Comparison of ENCODE assay signal across 25 cellular contexts in genomic region chr2:77813614-77814013, GRCh38.
A peak's percentile ranks its signal among the peaks of the same experiment; 100 is the strongest.
DNase-seq lines count a peak whose midpoint lies in the region; ATAC-seq, FAIRE-seq and TF ChIP-seq lines count a peak whose summit lies in the region.
"Had no signal": no experiment of that assay in that cellular context is flagged by ENCODE, and none has a peak within 500 bp of the region (broad histone marks: within the 10 kb centered on the region; RNA-seq: fewer than 3 reads in every experiment).

No MANE protein-coding gene starts in this region.

- no peaks in the 10 kb centered on the region for H3K36me3 ChIP-seq in Caco-2 (ENCODE audit: control insufficient read depth, insufficient read depth, low read length)
- no peaks in the 10 kb centered on the region for H3K36me3 ChIP-seq in naive thymus-derived CD4-positive, alpha-beta T cell (ENCODE audit: control insufficient read depth in 2 of 3, insufficient read depth in 3 of 3, low read length in 3 of 3)
- H3K36me3 ChIP-seq: MG63, SJSA1 had no signal

- H3K4me1 ChIP-seq in Caco-2 = peaks cover 14% of the 10 kb centered on the region
- no peaks in the 10 kb centered on the region for H3K4me1 ChIP-seq in naive thymus-derived CD4-positive, alpha-beta T cell (ENCODE audit: control insufficient read depth in 2 of 2, insufficient read depth in 2 of 2, low read length in 2 of 2)
- H3K4me1 ChIP-seq: A549, SJSA1 had no signal

- no peak for DNase-seq in Caco-2
- peak; percentile 7 for DNase-seq in amniotic epithelial cell (ENCODE audit: low read depth)
- DNase-seq in progenitor cell of endocrine pancreas (ENCODE audit: low spot score, unreplicated experiment) = no peak
- no peak for DNase-seq in NCI-H146 (lab: John Stamatoyannopoulos, UW)
- no peak for DNase-seq in coronary artery (ENCODE audit: low spot score)
- DNase-seq in naive thymus-derived CD4-positive, alpha-beta T cell = no peak
- DNase-seq in foreskin melanocyte = no peak
- DNase-seq: DMS 273 treated with DMSO at 0.1 percent for 48 hours, DND-41, H7, HFFc6, MG63, NCI-H1417 treated with DMSO at 0.1 percent for 48 hours, NCI-H2029, NCI-H226, NCI-H524, NCI-H82, OCI-M1 had no signal

- H3K4me3 ChIP-seq in Caco-2 (ENCODE audit: low read depth, low read length) = no peak overlapping the region
- no peak overlapping the region for H3K4me3 ChIP-seq in coronary artery
- no peak overlapping the region for H3K4me3 ChIP-seq in naive thymus-derived CD4-positive, alpha-beta T cell (ENCODE audit: low read length)
- H3K4me3 ChIP-seq: A549, MG63, SJSA1 had no signal

- intact Hi-C loops in Caco-2 (cut with micrococcal nuclease; ENCODE audit: unreplicated experiment) = loop anchor here (1.0 kb wide), 1 partner anchor 10 kb away; no protein-coding TSS in a partner anchor
- intact Hi-C loops in naive thymus-derived CD4-positive, alpha-beta T cell (cut with micrococcal nuclease) = no loop called here

- FAIRE-seq in islet of Langerhans (lab: Jason Lieb, UNC) = peak; percentile 73
- FAIRE-seq: A549, GM12892 had no signal

- no peaks in the 10 kb centered on the region for H3K27me3 Mint-ChIP-seq in Caco-2 (ENCODE audit: insufficient read depth, unreplicated experiment)
- H3K27me3 Mint-ChIP-seq in progenitor cell of endocrine pancreas = no peaks in the 10 kb centered on the region
- H3K27me3 Mint-ChIP-seq in naive thymus-derived CD4-positive, alpha-beta T cell = no peaks in the 10 kb centered on the region
- H3K27me3 Mint-ChIP-seq: B cell had no signal

- H3K9me3 ChIP-seq in Caco-2 = no peaks in the 10 kb centered on the region; the same call in 1 of the 2 replicates
- peaks cover 0 to 3% (median 0%) of the 10 kb centered on the region in 3 experiments for H3K9me3 ChIP-seq in naive thymus-derived CD4-positive, alpha-beta T cell (ENCODE audit: control insufficient read depth in 2 of 3, low read length in 3 of 3)
- H3K9me3 ChIP-seq: MG63 had no signal

- H3K4me1 Mint-ChIP-seq in Caco-2 (ENCODE audit: low read depth, unreplicated experiment) (peaks cover 22% of the 10 kb centered on the region), progenitor cell of endocrine pancreas (ENCODE audit: low read depth) (peaks cover 14% of the 10 kb centered on the region)
- no peaks in the 10 kb centered on the region for H3K4me1 Mint-ChIP-seq in naive thymus-derived CD4-positive, alpha-beta T cell
- H3K4me1 Mint-ChIP-seq: B cell, CD14-positive monocyte had no signal

- CTCF ChIA-PET in Caco-2 (lab: Charles Lee) = no interaction called here
- CTCF ChIA-PET in naive thymus-derived CD4-positive, alpha-beta T cell (lab: Charles Lee) = no interaction called here

- H3K9me3 Mint-ChIP-seq in Caco-2 (ENCODE audit: unreplicated experiment) = peaks cover 30% of the 10 kb centered on the region
- H3K9me3 Mint-ChIP-seq in progenitor cell of endocrine pancreas (ENCODE audit: low read depth) = peaks cover 22% of the 10 kb centered on the region
- peaks cover 5 to 41% (median 22%) of the 10 kb centered on the region in 11 donors for H3K9me3 Mint-ChIP-seq in naive thymus-derived CD4-positive, alpha-beta T cell

- ATAC-seq in naive thymus-derived CD4-positive, alpha-beta T cell = no peak
- ATAC-seq: A549, Right ventricle myocardium inferior had no signal

- no peak for TF ChIP-seq CTCF in Caco-2 (IDR thresholded peaks at IDR 0.05; ENCODE audit: insufficient read depth in 1 of 2, low read depth in 1 of 2, low read length in 1 of 2, severe bottlenecking in 1 of 2, unreplicated experiment in 1 of 2)
- TF ChIP-seq CTCF in progenitor cell of endocrine pancreas (IDR thresholded peaks at IDR 0.05; ENCODE audit: unreplicated experiment) = no peak
- no peak for TF ChIP-seq CTCF in coronary artery (IDR thresholded peaks at IDR 0.05)

- POLR2A ChIA-PET in Caco-2 (lab: Charles Lee) = no interaction called here
- POLR2A ChIA-PET in naive thymus-derived CD4-positive, alpha-beta T cell (lab: Charles Lee) = no interaction called here

- H3K27me3 ChIP-seq in Caco-2 (replicated peaks; ENCODE audit: control insufficient read depth, insufficient read depth, low read length) = no peaks in the 10 kb centered on the region
- no peaks in the 10 kb centered on the region for H3K27me3 ChIP-seq in naive thymus-derived CD4-positive, alpha-beta T cell (ENCODE audit: control insufficient read depth in 2 of 2, insufficient read depth in 2 of 2, low read length in 2 of 2)
- H3K27me3 ChIP-seq: MG63, SJSA1 had no signal

- BruUV-seq in Caco-2 (replicated peaks; lab: Mats Ljungman, UMichigan) = no TSS peak

- H3K36me3 Mint-ChIP-seq in Caco-2 (ENCODE audit: insufficient read depth, unreplicated experiment) (peaks cover 4% of the 10 kb centered on the region), progenitor cell of endocrine pancreas (ENCODE audit: insufficient read depth) (peaks cover 9% of the 10 kb centered on the region)
- peaks cover 0 to 4% (median 0%) of the 10 kb centered on the region in 5 donors for H3K36me3 Mint-ChIP-seq in naive thymus-derived CD4-positive, alpha-beta T cell
- H3K36me3 Mint-ChIP-seq: CD14-positive monocyte had no signal

- H3K27ac Mint-ChIP-seq in Caco-2 (ENCODE audit: unreplicated experiment) = peak overlapping the region; percentile 63
- peak overlapping the region; percentile 78 for H3K27ac Mint-ChIP-seq in progenitor cell of endocrine pancreas
- H3K27ac Mint-ChIP-seq in naive thymus-derived CD4-positive, alpha-beta T cell = no peak overlapping the region
- H3K27ac Mint-ChIP-seq: B cell, CD14-positive monocyte, HFFc6 had no signal

- H3K4me3 Mint-ChIP-seq in Caco-2 (ENCODE audit: unreplicated experiment) (peak overlapping the region; percentile 30), progenitor cell of endocrine pancreas (ENCODE audit: low read depth) (no peak overlapping the region)
- no peak overlapping the region for H3K4me3 Mint-ChIP-seq in naive thymus-derived CD4-positive, alpha-beta T cell
- H3K4me3 Mint-ChIP-seq: B cell, CD14-positive monocyte, HFFc6 had no signal

- H3K27ac ChIP-seq in coronary artery = no peak overlapping the region
- no peak overlapping the region for H3K27ac ChIP-seq in naive thymus-derived CD4-positive, alpha-beta T cell (ENCODE audit: low read depth, low read length)
- H3K27ac ChIP-seq: A549, SJSA1 had no signal

Comparison
In these comparisons a context has a peak if more than half of its experiments do, and no peak if none do; other contexts are left out.
1. H3K27ac Mint-ChIP-seq: peak in Caco-2 (single experiment) and progenitor cell of endocrine pancreas (single experiment); none in naive thymus-derived CD4-positive, alpha-beta T cell (0 of 9).